In genomic region chr11:64500176-64501013, GRCh38 we compare ENCODE assay signal across 16 cellular contexts. TPM values are rescaled to one million over a fixed set of nuclear protein-coding genes. Genes with fewer than 3 reads are reported as not detected.
A peak's percentile ranks its signal among the peaks of the same experiment; 100 is the strongest.
DNase-seq lines count a peak whose midpoint lies in the region; ATAC-seq, FAIRE-seq and TF ChIP-seq lines count a peak whose summit lies in the region.
"Had no signal": no experiment of that assay in that cellular context is flagged by ENCODE, and none has a peak within 500 bp of the region (broad histone marks: within the 10 kb centered on the region; RNA-seq: fewer than 3 reads in every experiment).

No MANE protein-coding gene starts in this region.

- no peak overlapping the region for H4K8ac ChIP-seq in H1 (ENCODE audit: extremely low read depth, insufficient read depth, low read length)

- H3K4me1 Mint-ChIP-seq in activated T-cell treated with anti-CD3 and anti-CD28 coated beads, Interleukin-2, amount 50 U/mL, for 72 hours (ENCODE audit: low read depth): no peaks in the 10 kb centered on the region
- H3K4me1 Mint-ChIP-seq in Caco-2 (ENCODE audit: low read depth, unreplicated experiment): no peaks in the 10 kb centered on the region
- H3K4me1 Mint-ChIP-seq: activated naive CD4-positive, alpha-beta T cell treated with anti-CD3 and anti-CD28 coated beads, Interleukin-2, amount 50 U/mL, for 24 hours; stimulated activated naive CD8-positive, alpha-beta T cell treated with anti-CD3 and anti-CD28 coated beads, Interleukin-15, amount 100 ng/mL, for 72 hours had no signal

- no peak overlapping the region for H4K91ac ChIP-seq in H1 (replicated peaks; ENCODE audit: insufficient read length, low read length)

- no peak overlapping the region for H3K23ac ChIP-seq in H1 (ENCODE audit: insufficient read length)

- TF ChIP-seq CTCF in H1 (IDR thresholded peaks at IDR 0.05; ENCODE audit: control extremely low read depth in 1 of 3, insufficient read depth in 1 of 3, low read depth in 1 of 3, low read length in 3 of 3) (no peak), Caco-2 (IDR thresholded peaks at IDR 0.05; ENCODE audit: insufficient read depth in 1 of 2, low read depth in 1 of 2, low read length in 1 of 2, severe bottlenecking in 1 of 2, unreplicated experiment in 1 of 2) (no peak)

- no peak overlapping the region for H3K18ac ChIP-seq in H1 (ENCODE audit: extremely low read depth, low read length)

- H2BK12ac ChIP-seq in H1 (ENCODE audit: low read depth, low read length): no peak overlapping the region

- H2BK5ac ChIP-seq in H1 (ENCODE audit: low read depth, low read length): no peak overlapping the region

- H3K9me2 ChIP-seq in Karpas-422 (replicated peaks; ENCODE audit: insufficient read depth, low read length): no peaks in the 10 kb centered on the region

- no peaks in the 10 kb centered on the region for H3K9me3 ChIP-seq in Karpas-422 (ENCODE audit: low read length)
- H3K9me3 ChIP-seq in H1 (ENCODE audit: insufficient read depth in 2 of 2, low read depth in 1 of 2, low read length in 1 of 2): no peaks in the 10 kb centered on the region; a peak in 1 of 4 replicates
- 0 out of 2 replicates have a peak, but pooled peaks cover 2% of the 10 kb centered on the region for H3K9me3 ChIP-seq in Caco-2

- H3K4me3 Mint-ChIP-seq in activated T-cell treated with anti-CD3 and anti-CD28 coated beads, Interleukin-2, amount 50 U/mL, for 72 hours: no peak overlapping the region
- H3K4me3 Mint-ChIP-seq in Caco-2 (ENCODE audit: unreplicated experiment): no peak overlapping the region
- H3K4me3 Mint-ChIP-seq: activated naive CD4-positive, alpha-beta T cell treated with anti-CD3 and anti-CD28 coated beads, Interleukin-2, amount 50 U/mL, for 24 hours; stimulated activated naive CD8-positive, alpha-beta T cell treated with anti-CD3 and anti-CD28 coated beads, Interleukin-15, amount 100 ng/mL, for 72 hours had no signal

- no peaks in the 10 kb centered on the region for H3K79me2 ChIP-seq in Karpas-422 (ENCODE audit: low read length)
- H3K79me2 ChIP-seq in H1 (ENCODE audit: control insufficient read depth in 1 of 2, insufficient read depth in 2 of 2, low read length in 2 of 2): no peaks in the 10 kb centered on the region; a peak in 1 of 4 replicates

- no peak overlapping the region for H3K27ac Mint-ChIP-seq in activated T-cell treated with anti-CD3 and anti-CD28 coated beads, Interleukin-2, amount 50 U/mL, for 72 hours
- H3K27ac Mint-ChIP-seq in Caco-2 (ENCODE audit: unreplicated experiment): no peak overlapping the region
- H3K27ac Mint-ChIP-seq: activated naive CD4-positive, alpha-beta T cell treated with anti-CD3 and anti-CD28 coated beads, Interleukin-2, amount 50 U/mL, for 24 hours; stimulated activated naive CD8-positive, alpha-beta T cell treated with anti-CD3 and anti-CD28 coated beads, Interleukin-15, amount 100 ng/mL, for 72 hours had no signal

- H3K27me3 ChIP-seq in Karpas-422 (ENCODE audit: low read length) (no peaks in the 10 kb centered on the region), H1 (replicated peaks in 1 of 4; ENCODE audit: control insufficient read depth in 3 of 4, extremely low read depth in 1 of 4, insufficient read depth in 3 of 4, low read length in 3 of 4) (peaks cover 0 to 18% (median 5%) of the 10 kb centered on the region in 4 experiments; a peak in 6 of 7 replicates), Caco-2 (replicated peaks; ENCODE audit: control insufficient read depth, insufficient read depth, low read length) (no peaks in the 10 kb centered on the region)

- H2AK5ac ChIP-seq in H1 (ENCODE audit: low read depth, low read length): no peak overlapping the region

- H3K27me3 Mint-ChIP-seq in activated T-cell treated with anti-CD3 and anti-CD28 coated beads, Interleukin-2, amount 50 U/mL, for 72 hours (ENCODE audit: low read depth): peaks cover 16% of the 10 kb centered on the region
- H3K27me3 Mint-ChIP-seq in Caco-2 (ENCODE audit: insufficient read depth, unreplicated experiment): no peaks in the 10 kb centered on the region

- POLR2A ChIA-PET in H1 (lab: Charles Lee; ENCODE audit: partially characterized antibody): no interaction called here
- POLR2A ChIA-PET in Caco-2 (lab: Charles Lee): no interaction called here

- no peaks in the 10 kb centered on the region for H3K36me3 ChIP-seq in Karpas-422 (ENCODE audit: insufficient read depth, low read length)
- H3K36me3 ChIP-seq in H1 (ENCODE audit: control insufficient read depth in 2 of 4, insufficient read depth in 4 of 4, low read length in 3 of 4): no peaks in the 10 kb centered on the region
- H3K36me3 ChIP-seq in Caco-2 (ENCODE audit: control insufficient read depth, insufficient read depth, low read length): no peaks in the 10 kb centered on the region
- H3K36me3 ChIP-seq: spleen had no signal

- no peak overlapping the region for H3K14ac ChIP-seq in H1 (ENCODE audit: insufficient read length)

- CTCF ChIA-PET in H1 (lab: Charles Lee; ENCODE audit: partially characterized antibody): interaction anchor here (0.7 to 1.2 kb wide), 4 partner anchors 10 to 149 kb away, joined by 3 to 4 read pairs (median 4); no protein-coding TSS in a partner anchor
- CTCF ChIA-PET in Caco-2 (lab: Charles Lee): no interaction called here

- intact Hi-C loops in Caco-2 (cut with micrococcal nuclease; ENCODE audit: unreplicated experiment): no loop called here

- H3K4me2 ChIP-seq in Karpas-422 (ENCODE audit: low read depth, low read length, poor library complexity, severe bottlenecking) (no peak overlapping the region), H1 (ENCODE audit: insufficient read depth in 1 of 2, low read depth in 2 of 2, low read length in 2 of 2) (no peak overlapping the region)

- H3K27ac ChIP-seq in Karpas-422 (ENCODE audit: low read length) (no peak overlapping the region), H1 (ENCODE audit: low read depth, low read length) (no peak overlapping the region)

- H2BK15ac ChIP-seq in H1 (ENCODE audit: low read length): no peak overlapping the region

- DNase-seq in CMK (ENCODE audit: low read depth) (peak; percentile 80), Karpas-422 (peak; percentile 42), NOMO-1 treated with dmso at 0.1 percent for 144 hours (lab: John Stamatoyannopoulos, UW; ENCODE audit: unreplicated experiment) (peak; percentile 44), H1 (ENCODE audit: low read depth in 1 of 2, low spot score in 2 of 2) (no peak), Caco-2 (no peak)
- no peak for DNase-seq in activated T-cell treated with anti-CD3 and anti-CD28 coated beads, Interleukin-2, amount 50 U/mL, for 72 hours
- DNase-seq in activated T-cell treated with anti-CD3 and anti-CD28 coated beads, Interleukin-2, amount 50 U/mL, for 1 hour: no peak
- DNase-seq in activated CD4-positive, CD25-positive, alpha-beta regulatory T cell (lab: John Stamatoyannopoulos, UW): no peak
- DNase-seq: effector CD4-positive, alpha-beta T cell; hippocampal formation; NCI-H1436 treated with DMSO at 0.1 percent for 48 hours; spleen; stimulated activated naive CD8-positive, alpha-beta T cell treated with anti-CD3 and anti-CD28 coated beads, Interleukin-15, amount 100 ng/mL, for 72 hours had no signal

- H3K9me3 Mint-ChIP-seq in activated T-cell treated with anti-CD3 and anti-CD28 coated beads, Interleukin-2, amount 50 U/mL, for 72 hours: peaks cover 1 to 3% of the 10 kb centered on the region in 2 donors
- H3K9me3 Mint-ChIP-seq in Caco-2 (ENCODE audit: unreplicated experiment): peaks cover 11% of the 10 kb centered on the region

- no peak overlapping the region for H2BK20ac ChIP-seq in H1 (ENCODE audit: low read length)

- H3K79me1 ChIP-seq in H1 (ENCODE audit: low read depth, low read length): no peaks in the 10 kb centered on the region

- no peaks in the 10 kb centered on the region for H4K20me1 ChIP-seq in Karpas-422 (ENCODE audit: insufficient read depth, low read depth, low read length)
- H4K20me1 ChIP-seq in H1 (replicated peaks in 1 of 2; ENCODE audit: control insufficient read depth in 1 of 2, insufficient read depth in 2 of 2, low read length in 2 of 2): no peaks in the 10 kb centered on the region

- H3K9ac ChIP-seq in Karpas-422 (ENCODE audit: low read length) (no peak overlapping the region), H1 (replicated peaks in 1 of 4; ENCODE audit: extremely low read depth in 1 of 4, low read depth in 3 of 4, low read length in 3 of 4) (no peak overlapping the region)

- no TSS peak for BruUV-seq in Caco-2 (replicated peaks; lab: Mats Ljungman, UMichigan)

- FAIRE-seq in H1 (lab: Jason Lieb, UNC): no peak
- FAIRE-seq: GM12892 had no signal

- no peaks in the 10 kb centered on the region; the same call in 1 of the 2 replicates for H3K23me2 ChIP-seq in H1 (ENCODE audit: low read depth, low read length)

- H3K4ac ChIP-seq in H1 (replicated peaks; ENCODE audit: insufficient read length, low read depth, low read length): no peak overlapping the region

- no peak overlapping the region for H2BK120ac ChIP-seq in H1 (replicated peaks; ENCODE audit: low read depth, low read length)

- TF ChIP-seq EP300 in H1 (IDR thresholded peaks at IDR 0.05; ENCODE audit: borderline replicate concordance in 1 of 2, low read depth in 2 of 2, low read length in 2 of 2): no peak

- no peak overlapping the region for H3K56ac ChIP-seq in H1 (replicated peaks; ENCODE audit: insufficient read length, low read depth, low read length)

- no peak for TF ChIP-seq POLR2A in H1 (IDR thresholded peaks at IDR 0.05; ENCODE audit: control extremely low read depth in 1 of 2, low read depth in 2 of 2, low read length in 2 of 2)

- H3K4me1 ChIP-seq in Karpas-422 (ENCODE audit: low read length) (no peaks in the 10 kb centered on the region), H1 (replicated peaks in 1 of 4; ENCODE audit: control insufficient read depth in 3 of 4, insufficient read depth in 4 of 4, low read length in 3 of 4) (no peaks in the 10 kb centered on the region), Caco-2 (peaks cover 8% of the 10 kb centered on the region)

- no peak overlapping the region for H2AFZ ChIP-seq in Karpas-422 (ENCODE audit: low read length)
- H2AFZ ChIP-seq in H1 (ENCODE audit: low read length): no peak overlapping the region

- H3K36me3 Mint-ChIP-seq in activated T-cell treated with anti-CD3 and anti-CD28 coated beads, Interleukin-2, amount 50 U/mL, for 72 hours (ENCODE audit: insufficient read depth in 2 of 2): peaks cover 2 to 3% of the 10 kb centered on the region in 2 donors
- no peaks in the 10 kb centered on the region for H3K36me3 Mint-ChIP-seq in Caco-2 (ENCODE audit: insufficient read depth, unreplicated experiment)

- no peak overlapping the region for H3K4me3 ChIP-seq in Karpas-422 (ENCODE audit: low read length)
- no peak overlapping the region for H3K4me3 ChIP-seq in H1 (ENCODE audit: extremely low read depth in 1 of 4, insufficient read depth in 2 of 4, low read depth in 3 of 4, low read length in 4 of 4)
- no peak overlapping the region for H3K4me3 ChIP-seq in Caco-2 (ENCODE audit: low read depth, low read length)
- H3K4me3 ChIP-seq: spleen had no signal

- H4K5ac ChIP-seq in H1 (ENCODE audit: insufficient read length, low read depth, low read length): no peak overlapping the region

- no peak for ATAC-seq in activated T-cell treated with anti-CD3 and anti-CD28 coated beads, Interleukin-2, amount 50 U/mL, for 72 hours (replicated peaks in 1 of 2)
- ATAC-seq: SK-N-SH treated with all-trans-retinoic acid at 6 μM for 48 hours; stimulated activated naive CD8-positive, alpha-beta T cell treated with anti-CD3 and anti-CD28 coated beads, Interleukin-15, amount 100 ng/mL, for 72 hours had no signal

- no peak for TF ChIP-seq RAD21 in H1 (IDR thresholded peaks at IDR 0.05 in 1 of 2, conservative IDR thresholded peaks at IDR 0.05 in 1 of 2; ENCODE audit: low read depth in 2 of 2, low read length in 2 of 2)

- 91% methylated on average over 26 of the region's 28 CpGs; no CpG with 5 or more reads in 1 of the 2 experiments for WGBS in H1 (ENCODE audit: extremely low coverage in 1 of 2, insufficient coverage in 1 of 2, insufficient read length in 1 of 2, insufficient replicate concordance in 2 of 2, low coverage in 1 of 2, low lambda C conversion rate in 2 of 2, missing lambda C conversion rate in 1 of 2), 2 experiments

RNA-seq across cellular contexts. Expression of gene SLC22A11, which starts 55.3 kb away (rescaled TPM):
- total RNA-seq in Karpas-422 (2014; rRNA removed; shearing (Covaris generic); ENCODE audit: low replicate concordance): not detected in 2 replicates
- not detected in 2 replicates for total RNA-seq in H1 (2021; fragmentation: NEBNext Ultra II Directional; extraction: Animal tissue kit (Norgen Biotek cat#: 25700))
- polyA plus RNA-seq in H1 (2011; rRNA removed): 0.05 TPM in 1 of 2 replicates, not detected in the other
- polyA plus RNA-seq in H1 (2011; cell fraction: cytosol; rRNA removed): not detected
- polyA plus RNA-seq in H1 (2011; cell fraction: nucleus; rRNA removed): not detected
- polyA plus RNA-seq in H1 (2012, experiment 1 of 2): not detected in 4 replicates
- not detected for polyA plus RNA-seq in H1 (2012, experiment 2 of 2)
- polyA plus RNA-seq in H1 (2013, experiment 1 of 2): 0.04 TPM
- polyA plus RNA-seq in H1 (2013, experiment 2 of 2): not detected
- not detected in 2 replicates for polyA minus RNA-seq in H1 (2011; rRNA and poly(A)+ RNA removed)
- not detected for polyA minus RNA-seq in H1 (2011; cell fraction: cytosol; rRNA and poly(A)+ RNA removed)
- not detected for polyA minus RNA-seq in H1 (2011; cell fraction: nucleus; rRNA and poly(A)+ RNA removed)
- not detected for total RNA-seq in activated T-cell treated with anti-CD3 and anti-CD28 coated beads, Interleukin-2, amount 50 U/mL, for 72 hours
- 9.1 and 11.2 TPM in 2 replicates for total RNA-seq in Caco-2 (2022)

Comparison
In these comparisons a context has a peak if more than half of its experiments do, and no peak if none do; other contexts are left out.
1. DNase-seq: peak in CMK (single experiment), Karpas-422 (single experiment) and NOMO-1 treated with dmso at 0.1 percent for 144 hours (single experiment); none in H1 (0 of 2), activated T-cell treated with anti-CD3 and anti-CD28 coated beads, Interleukin-2, amount 50 U/mL, for 72 hours (0 of 2), Caco-2 (0 of 2), activated T-cell treated with anti-CD3 and anti-CD28 coated beads, Interleukin-2, amount 50 U/mL, for 1 hour (single experiment) and activated CD4-positive, CD25-positive, alpha-beta regulatory T cell (0 of 4).